In genomic region chr4:161762796-161763195, GRCh38 we compare ENCODE assay signal across 18 cellular contexts.
DNase-seq lines count a peak whose midpoint lies in the region; ATAC-seq and TF ChIP-seq lines count a peak whose summit lies in the region.
"Had no signal": no experiment of that assay in that cellular context is flagged by ENCODE, and none has a peak within 500 bp of the region (broad histone marks: within the 10 kb centered on the region; RNA-seq: fewer than 3 reads in every experiment).

No MANE protein-coding gene starts in this region.

- H3K27ac ChIP-seq in mammary epithelial cell (ENCODE audit: insufficient read depth, low read depth, low read length) (no peak overlapping the region), left lung (no peak overlapping the region)
- H3K27ac ChIP-seq in naive thymus-derived CD4-positive, alpha-beta T cell (ENCODE audit: low read depth, low read length) = no peak overlapping the region
- H3K27ac ChIP-seq: ovary, upper lobe of left lung had no signal

- H3K9me3 Mint-ChIP-seq in naive thymus-derived CD4-positive, alpha-beta T cell = peaks cover 0 to 9% (median 0%) of the 10 kb centered on the region in 11 donors

- no peaks in the 10 kb centered on the region for H3K36me3 ChIP-seq in BJ (ENCODE audit: control insufficient read depth, insufficient read depth, low read length)
- no peaks in the 10 kb centered on the region for H3K36me3 ChIP-seq in mammary epithelial cell (ENCODE audit: insufficient read depth, low read length)
- no peaks in the 10 kb centered on the region for H3K36me3 ChIP-seq in left lung
- H3K36me3 ChIP-seq in naive thymus-derived CD4-positive, alpha-beta T cell (ENCODE audit: control insufficient read depth in 2 of 3, insufficient read depth in 3 of 3, low read length in 3 of 3) = no peaks in the 10 kb centered on the region
- H3K36me3 ChIP-seq: ovary, upper lobe of left lung had no signal

- WGBS in mammary epithelial cell (ENCODE audit: low coverage, missing lambda C conversion rate) = 15% methylated on average over 1 of the region's 1 CpG

- no peak for ATAC-seq in left lung
- no peak for ATAC-seq in naive thymus-derived CD4-positive, alpha-beta T cell
- ATAC-seq in GM18502 (IDR thresholded peaks at IDR 0.05; ENCODE audit: poor library complexity, unreplicated experiment) = no peak
- ATAC-seq: activated T-cell treated with anti-CD3 and anti-CD28 coated beads, Interleukin-2, amount 50 U/mL, for 72 hours; left lobe of liver had no signal

- H4K20me1 ChIP-seq in mammary epithelial cell (ENCODE audit: insufficient read depth, low read length) = no peaks in the 10 kb centered on the region

- no peak overlapping the region for H3K9ac ChIP-seq in mammary epithelial cell (ENCODE audit: insufficient read depth, low read length)

- in situ Hi-C loops in mammary epithelial cell (cut with MboI; ENCODE audit: low sequenced_read_pairs in 2 of 2) = no loop called here

- H3K9me3 ChIP-seq in mammary epithelial cell (replicated peaks; ENCODE audit: insufficient read depth, low read length) (no peaks in the 10 kb centered on the region), left lung (no peaks in the 10 kb centered on the region)
- no peaks in the 10 kb centered on the region for H3K9me3 ChIP-seq in naive thymus-derived CD4-positive, alpha-beta T cell (ENCODE audit: control insufficient read depth in 2 of 3, low read length in 3 of 3)
- H3K9me3 ChIP-seq: ovary, upper lobe of left lung had no signal

- no peaks in the 10 kb centered on the region for H3K27me3 ChIP-seq in BJ (ENCODE audit: control insufficient read depth, insufficient read depth, low read length)
- peaks cover 7% of the 10 kb centered on the region for H3K27me3 ChIP-seq in mammary epithelial cell (ENCODE audit: insufficient read depth, low read length)
- H3K27me3 ChIP-seq in left lung = no peaks in the 10 kb centered on the region
- no peaks in the 10 kb centered on the region for H3K27me3 ChIP-seq in naive thymus-derived CD4-positive, alpha-beta T cell (ENCODE audit: control insufficient read depth in 2 of 2, insufficient read depth in 2 of 2, low read length in 2 of 2)
- H3K27me3 ChIP-seq: ovary, upper lobe of left lung had no signal

- DNase-seq in BJ (ENCODE audit: low read depth) = peak; percentile 15
- DNase-seq in LHCN-M2 (ENCODE audit: low read depth) = peak; percentile 82
- DNase-seq in mammary epithelial cell = peak; percentile 58
- peak; percentile 10 for DNase-seq in glomerular endothelial cell (ENCODE audit: extremely low read depth, low read depth, low spot score)
- DNase-seq in left lung = no peak
- no peak for DNase-seq in naive thymus-derived CD4-positive, alpha-beta T cell
- no peak for DNase-seq in NCI-H345 (lab: John Stamatoyannopoulos, UW)
- DNase-seq: activated CD4-positive, alpha-beta T cell treated with anti-CD3 and anti-CD28 coated beads, Interleukin-2, amount 50 U/mL, for 48 hours; activated T-cell treated with anti-CD3 and anti-CD28 coated beads, Interleukin-2, amount 50 U/mL, for 72 hours; GF-D8; NCI-H187 treated with DMSO at 0.1 percent for 48 hours; NCI-H510A treated with DMSO at 0.1 percent for 48 hours; ovary; stimulated activated naive CD4-positive, alpha-beta T cell; upper lobe of left lung had no signal

- H3K4me3 ChIP-seq in BJ (ENCODE audit: low read depth, low read length) (no peak overlapping the region), mammary epithelial cell (replicated peaks in 1 of 3; ENCODE audit: insufficient read depth in 1 of 3, low read depth in 2 of 3, low read length in 3 of 3) (no peak overlapping the region), left lung (no peak overlapping the region)
- no peak overlapping the region for H3K4me3 ChIP-seq in naive thymus-derived CD4-positive, alpha-beta T cell (ENCODE audit: low read length)
- H3K4me3 ChIP-seq: ovary, smooth muscle cell, upper lobe of left lung had no signal

- no peaks in the 10 kb centered on the region for H3K27me3 Mint-ChIP-seq in naive thymus-derived CD4-positive, alpha-beta T cell

- BruUV-seq in mammary epithelial cell (replicated peaks; lab: Mats Ljungman, UMichigan) = no TSS peak

- no peaks in the 10 kb centered on the region for H3K4me1 Mint-ChIP-seq in naive thymus-derived CD4-positive, alpha-beta T cell

- H3K4me1 ChIP-seq in mammary epithelial cell (ENCODE audit: insufficient read depth, low read length) = peaks cover 12% of the 10 kb centered on the region
- no peaks in the 10 kb centered on the region for H3K4me1 ChIP-seq in left lung
- H3K4me1 ChIP-seq in naive thymus-derived CD4-positive, alpha-beta T cell (ENCODE audit: control insufficient read depth in 2 of 2, insufficient read depth in 2 of 2, low read length in 2 of 2) = no peaks in the 10 kb centered on the region
- H3K4me1 ChIP-seq: upper lobe of left lung had no signal

- H3K4me2 ChIP-seq in mammary epithelial cell (ENCODE audit: insufficient read depth, low read depth, low read length) = peak overlapping the region; percentile 30
- H3K4me2 ChIP-seq: smooth muscle cell had no signal

- no peak overlapping the region for H3K27ac Mint-ChIP-seq in naive thymus-derived CD4-positive, alpha-beta T cell
- H3K27ac Mint-ChIP-seq: activated T-cell treated with anti-CD3 and anti-CD28 coated beads, Interleukin-2, amount 50 U/mL, for 72 hours had no signal

- POLR2A ChIA-PET in BJ (lab: Charles Lee) = no interaction called here
- POLR2A ChIA-PET in naive thymus-derived CD4-positive, alpha-beta T cell (lab: Charles Lee) = no interaction called here

- no peaks in the 10 kb centered on the region for H3K36me3 Mint-ChIP-seq in naive thymus-derived CD4-positive, alpha-beta T cell

- no peak overlapping the region for H3K4me3 Mint-ChIP-seq in naive thymus-derived CD4-positive, alpha-beta T cell
- H3K4me3 Mint-ChIP-seq: activated T-cell treated with anti-CD3 and anti-CD28 coated beads, Interleukin-2, amount 50 U/mL, for 72 hours had no signal

- TF ChIP-seq CTCF in BJ (IDR thresholded peaks at IDR 0.05; ENCODE audit: insufficient read depth, low read depth, low read length) = no peak
- no peak for TF ChIP-seq CTCF in mammary epithelial cell (conservative IDR thresholded peaks at IDR 0.05 in 1 of 2, IDR thresholded peaks at IDR 0.05 in 1 of 2; ENCODE audit: extremely low read depth in 1 of 2, insufficient read depth in 1 of 2, low read depth in 1 of 2, low read length in 2 of 2)
- TF ChIP-seq CTCF in left lung (IDR thresholded peaks at IDR 0.05) = no peak

- H2AFZ ChIP-seq in mammary epithelial cell (ENCODE audit: low read depth, low read length) = no peak overlapping the region

- no peaks in the 10 kb centered on the region for H3K79me2 ChIP-seq in mammary epithelial cell (ENCODE audit: insufficient read depth, low read length)

- CTCF ChIA-PET in BJ (lab: Yijun Ruan, JAX) = no interaction called here
- CTCF ChIA-PET in mammary epithelial cell (lab: Charles Lee; ENCODE audit: low non-redundant PET) = no interaction called here
- CTCF ChIA-PET in naive thymus-derived CD4-positive, alpha-beta T cell (lab: Charles Lee) = no interaction called here

- intact Hi-C loops in mammary epithelial cell (cut with micrococcal nuclease) = no loop called here
- intact Hi-C loops in left lung (cut with DNase I) = no loop called here
- intact Hi-C loops in naive thymus-derived CD4-positive, alpha-beta T cell (cut with micrococcal nuclease) = no loop called here

- dilution Hi-C loops in mammary epithelial cell (cut with HindIII; ENCODE audit: low sequenced_read_pairs) = no loop called here

Comparison
In these comparisons a context has a peak if more than half of its experiments do, and no peak if none do; other contexts are left out.
1. DNase-seq: peak in BJ (single experiment), LHCN-M2 (single experiment), mammary epithelial cell (single experiment) and glomerular endothelial cell (single experiment); none in left lung (0 of 2), naive thymus-derived CD4-positive, alpha-beta T cell (0 of 9) and NCI-H345 (single experiment).